2 cellular contexts compared by ENCODE assay signal in genomic region chr3:16945330-16945729, GRCh38.
TF ChIP-seq lines count a peak whose summit lies in the region.

No MANE protein-coding gene starts in this region.

TF ChIP-seq in liver, 16 proteins besides CTCF, POLR2A, EP300 and RAD21 (continued from another document):
- no peak for TF ChIP-seq REST (IDR thresholded peaks at IDR 0.05)
- no peak for TF ChIP-seq ATF3 (IDR thresholded peaks at IDR 0.05)
- no peak for TF ChIP-seq EGR1 (IDR thresholded peaks at IDR 0.05; ENCODE audit: low read depth in 2 of 2)
- TF ChIP-seq TAF1 (conservative IDR thresholded peaks at IDR 0.05): no peak
- no peak for TF ChIP-seq RXRA (IDR thresholded peaks at IDR 0.05)
- TF ChIP-seq NR2F2 (IDR thresholded peaks at IDR 0.05): no peak
- no peak for TF ChIP-seq HNF4G (IDR thresholded peaks at IDR 0.05)
- TF ChIP-seq FOXA2 (IDR thresholded peaks at IDR 0.05): no peak
- no peak for TF ChIP-seq FOXA1 (IDR thresholded peaks at IDR 0.05)
TF ChIP-seq in liver: peak in this region for 0.

TF ChIP-seq in HepG2, 621 proteins besides CTCF, POLR2A, EP300 and RAD21 (continued from another document):
- no peak for TF ChIP-seq FOXO4 (CRISPR knock-in tag; conservative IDR thresholded peaks at IDR 0.05)
TF ChIP-seq in HepG2: peak in this region for 0.
